ENCODE assay signal across 21 cellular contexts in the genomic region with DNA sequence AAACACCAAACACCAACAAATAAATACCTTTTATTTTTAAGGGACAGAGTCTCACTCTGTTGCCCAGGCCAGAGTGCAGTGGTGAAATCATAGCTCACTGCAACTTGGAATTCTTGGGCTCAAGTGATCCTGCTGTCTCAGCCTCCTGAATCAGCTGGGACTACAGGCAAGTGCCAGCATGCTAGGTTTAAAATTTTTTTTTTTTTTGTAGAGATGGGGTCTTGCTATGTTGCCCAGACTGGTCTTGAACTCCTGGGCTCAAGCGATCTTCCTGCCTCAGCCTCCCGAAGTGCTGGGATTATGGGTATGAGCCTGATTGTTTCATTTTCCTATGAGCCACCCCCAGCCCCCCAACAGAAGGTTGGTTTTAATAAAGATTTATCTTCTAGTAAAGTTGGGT.
"Had no signal": no experiment of that assay in that cellular context is flagged by ENCODE, and none has a peak within 500 bp of the region (broad histone marks: within the 10 kb centered on the region; RNA-seq: fewer than 3 reads in every experiment).

No MANE protein-coding gene starts in this region.

- H3K9me3 ChIP-seq: gastrocnemius medialis, transverse colon had no signal

- H2AFZ ChIP-seq: neural progenitor cell had no signal

- H3K4me3 ChIP-seq: cardiac muscle cell, gastrocnemius medialis, neural progenitor cell, transverse colon had no signal

- H3K4me3 Mint-ChIP-seq: activated naive CD4-positive, alpha-beta T cell treated with anti-CD3 and anti-CD28 coated beads for 36 hours; activated naive CD8-positive, alpha-beta T cell treated with anti-CD3 and anti-CD28 coated beads, Interleukin-2, amount 10 ng/mL, durations not matched to agents 7 days and 5 days; endodermal cell; mesothelial cell of epicardium; naive thymus-derived CD8-positive, alpha-beta T cell; neural progenitor cell; stimulated activated naive B cell treated with anti-CD40 and anti-IgM and Interleukin-4, amounts not matched to agents 10 μg/mL and 1 μg/mL and 100 μg/mL, for 72 hours had no signal

- H3K4me2 ChIP-seq: neural progenitor cell had no signal

- H3K36me3 ChIP-seq: cardiac muscle cell, gastrocnemius medialis, neural progenitor cell, transverse colon had no signal

- DNase-seq: activated CD4-positive, alpha-beta T cell treated with anti-CD3 and anti-CD28 coated beads for 1 hour; activated effector memory CD4-positive, alpha-beta T cell treated with Interleukin-2 at 50 U/mL for 16 hours; activated naive CD4-positive, alpha-beta T cell treated with anti-CD3 and anti-CD28 coated beads for 36 hours; activated naive CD8-positive, alpha-beta T cell treated with anti-CD3 and anti-CD28 coated beads, Interleukin-2, amount 10 ng/mL, durations not matched to agents 7 days and 5 days; activated T-cell treated with anti-CD3 and anti-CD28 coated beads, Interleukin-2, amount 50 U/mL, for 1 hour; amygdala; cortex of kidney; endodermal cell; gastrocnemius medialis; hypothalamus; naive thymus-derived CD8-positive, alpha-beta T cell; stimulated activated CD4-positive, alpha-beta T cell treated with anti-CD3 and anti-CD28 coated beads, Interleukin-2, amount 100 ng/mL, for 48 hours; stimulated activated CD8-positive, alpha-beta memory T cell treated with anti-CD3 and anti-CD28 coated beads, Interleukin-4, amount 100 ng/mL, for 48 hours; stimulated activated naive B cell treated with anti-CD40 and anti-IgM and Interleukin-4, amounts not matched to agents 10 μg/mL and 1 μg/mL and 100 μg/mL, for 72 hours; transverse colon had no signal

- H3K9ac ChIP-seq: neural progenitor cell had no signal

- H3K27ac Mint-ChIP-seq: activated naive CD4-positive, alpha-beta T cell treated with anti-CD3 and anti-CD28 coated beads for 36 hours; activated naive CD8-positive, alpha-beta T cell treated with anti-CD3 and anti-CD28 coated beads, Interleukin-2, amount 10 ng/mL, durations not matched to agents 7 days and 5 days; endodermal cell; mesothelial cell of epicardium; naive thymus-derived CD8-positive, alpha-beta T cell; neural progenitor cell; stimulated activated naive B cell treated with anti-CD40 and anti-IgM and Interleukin-4, amounts not matched to agents 10 μg/mL and 1 μg/mL and 100 μg/mL, for 72 hours had no signal

- H3K9me3 Mint-ChIP-seq: activated naive CD4-positive, alpha-beta T cell treated with anti-CD3 and anti-CD28 coated beads for 36 hours; activated naive CD8-positive, alpha-beta T cell treated with anti-CD3 and anti-CD28 coated beads, Interleukin-2, amount 10 ng/mL, durations not matched to agents 7 days and 5 days; endodermal cell; mesothelial cell of epicardium; naive thymus-derived CD8-positive, alpha-beta T cell; neural progenitor cell; stimulated activated naive B cell treated with anti-CD40 and anti-IgM and Interleukin-4, amounts not matched to agents 10 μg/mL and 1 μg/mL and 100 μg/mL, for 72 hours had no signal

- H3K27me3 ChIP-seq: cardiac muscle cell, gastrocnemius medialis had no signal

- H3K27ac ChIP-seq: cardiac muscle cell, gastrocnemius medialis, neural progenitor cell, transverse colon, VCaP had no signal

- ATAC-seq: gastrocnemius medialis; naive thymus-derived CD8-positive, alpha-beta T cell; stimulated activated naive B cell treated with anti-CD40 and anti-IgM and Interleukin-4, amounts not matched to agents 10 μg/mL and 1 μg/mL and 100 μg/mL, for 72 hours had no signal

- FAIRE-seq: islet of Langerhans, urothelium cell line had no signal

- H3K36me3 Mint-ChIP-seq: activated naive CD8-positive, alpha-beta T cell treated with anti-CD3 and anti-CD28 coated beads, Interleukin-2, amount 10 ng/mL, durations not matched to agents 7 days and 5 days; mesothelial cell of epicardium; naive thymus-derived CD8-positive, alpha-beta T cell; neural progenitor cell had no signal

- H3K4me1 ChIP-seq: neural progenitor cell had no signal
